Comparison of ENCODE assay signal across 1 cellular context in genomic region chr21:29299906-29300546, GRCh38.
TF ChIP-seq lines count a peak whose summit lies in the region.

No MANE protein-coding gene starts in this region.

TF ChIP-seq in GM12878, 131 proteins besides CTCF, POLR2A, EP300 and RAD21 (continued from another document and continues in another):
- TF ChIP-seq BCL3 (IDR thresholded peaks at IDR 0.05; ENCODE audit: borderline replicate concordance, insufficient read depth, low read depth, low read length, poor library complexity, severe bottlenecking) (no peak), BCLAF1 (IDR thresholded peaks at IDR 0.05) (no peak), JUND (IDR thresholded peaks at IDR 0.05; ENCODE audit: low read depth, low read length) (no peak), LARP7 (IDR thresholded peaks at IDR 0.05) (peak; percentile 46; the same call in 1 of the 2 replicates), EED (IDR thresholded peaks at IDR 0.05; ENCODE audit: low read depth) (no peak), USF1 (IDR thresholded peaks at IDR 0.05; ENCODE audit: borderline replicate concordance, extremely low read length, insufficient read depth, low read depth, low read length) (no peak), NKRF (conservative IDR thresholded peaks at IDR 0.05) (peak; percentile 68), CREB1 (IDR thresholded peaks at IDR 0.05; ENCODE audit: low read depth) (no peak), SRF (IDR thresholded peaks at IDR 0.05; ENCODE audit: low read depth in 2 of 2, low read length in 2 of 2) (0 out of 4 replicates have a peak, but pooled peaks of 1 of the 2 experiments have one; percentile 42), ZNF24 (IDR thresholded peaks at IDR 0.05) (no peak), CEBPB (IDR thresholded peaks at IDR 0.05; ENCODE audit: borderline replicate concordance in 1 of 2, low read depth in 2 of 2, low read length in 2 of 2) (no peak), SMARCA5 (IDR thresholded peaks at IDR 0.05) (no peak; the same call in 1 of the 2 replicates), MEF2A (IDR thresholded peaks at IDR 0.05; ENCODE audit: insufficient read depth, low read depth, low read length) (no peak), IKZF2 (IDR thresholded peaks at IDR 0.05) (peak in 1 of 2 experiments; percentile 44; a peak in 2 of 4 replicates), YY1 (IDR thresholded peaks at IDR 0.05; ENCODE audit: low read depth, low read length) (0 out of 2 replicates have a peak, but pooled peaks have one; percentile 33), BCL11A (IDR thresholded peaks at IDR 0.05; ENCODE audit: low read depth, low read length) (peak; percentile 74), EGR1 (IDR thresholded peaks at IDR 0.05; ENCODE audit: borderline replicate concordance in 1 of 2, low read depth in 2 of 2, low read length in 2 of 2) (no peak), ASH2L (IDR thresholded peaks at IDR 0.05; ENCODE audit: borderline replicate concordance, low read depth) (no peak), SREBF1 (IDR thresholded peaks at IDR 0.05; ENCODE audit: low read length) (no peak), NFXL1 (IDR thresholded peaks at IDR 0.05; ENCODE audit: borderline replicate concordance) (no peak), ZNF592 (IDR thresholded peaks at IDR 0.05) (no peak), RELB (IDR thresholded peaks at IDR 0.05; ENCODE audit: low read depth) (no peak), NFYA (IDR thresholded peaks at IDR 0.05; ENCODE audit: borderline replicate concordance, low read depth, low read length) (no peak), NR2F1 (conservative IDR thresholded peaks at IDR 0.05) (no peak), WRNIP1 (IDR thresholded peaks at IDR 0.05; ENCODE audit: borderline replicate concordance, low read depth, low read length) (0 out of 2 replicates have a peak, but pooled peaks have one; percentile 37), KDM1A (IDR thresholded peaks at IDR 0.05; ENCODE audit: borderline replicate concordance) (no peak), ZNF622 (IDR thresholded peaks at IDR 0.05) (no peak), GATAD2B (conservative IDR thresholded peaks at IDR 0.05; ENCODE audit: low read depth) (no peak), ZNF687 (IDR thresholded peaks at IDR 0.05) (peak; percentile 67), NFIC (IDR thresholded peaks at IDR 0.05; ENCODE audit: low read depth, low read length) (no peak), REST (IDR thresholded peaks at IDR 0.05; ENCODE audit: low read depth, low read length) (no peak), YBX1 (IDR thresholded peaks at IDR 0.05) (no peak), SUZ12 (IDR thresholded peaks at IDR 0.05; ENCODE audit: unreplicated experiment) (no peak), POLR2AphosphoS2 (IDR thresholded peaks at IDR 0.05; ENCODE audit: low read depth, low read length) (peak; percentile 43; the same call in 1 of the 2 replicates), POU2F2 (IDR thresholded peaks at IDR 0.05; ENCODE audit: borderline replicate concordance, low read depth, low read length) (no peak)
